In genomic region chr11:46529086-46529905, GRCh38 we compare ENCODE assay signal across 8 cellular contexts.
A peak's percentile ranks its signal among the peaks of the same experiment; 100 is the strongest.
DNase-seq lines count a peak whose midpoint lies in the region; TF ChIP-seq lines count a peak whose summit lies in the region.

No MANE protein-coding gene starts in this region.

- H3K4me1 Mint-ChIP-seq in activated T-helper 1 cell treated with anti-CD3 and anti-CD28 coated beads, Interleukin-12 subunit alpha, Interleukin-12 subunit beta, Interleukin-2, Interleukin-4 antibody, amounts not matched to agents 30 ng/mL and 10 ng/mL and 1 ng/mL, durations not matched to agents 14 hours and 24 hours and 36 hours (ENCODE audit: low read depth): peaks cover 22% of the 10 kb centered on the region

- no peaks in the 10 kb centered on the region for H3K36me3 ChIP-seq in thyroid gland

- no peaks in the 10 kb centered on the region for H3K27me3 Mint-ChIP-seq in activated T-helper 1 cell treated with anti-CD3 and anti-CD28 coated beads, Interleukin-12 subunit alpha, Interleukin-12 subunit beta, Interleukin-2, Interleukin-4 antibody, amounts not matched to agents 30 ng/mL and 10 ng/mL and 1 ng/mL, durations not matched to agents 14 hours and 24 hours and 36 hours (ENCODE audit: insufficient read depth)

- TF ChIP-seq CTCF in HL-60 (IDR thresholded peaks at IDR 0.05; ENCODE audit: insufficient read depth, low read length): peak; percentile 94
- peak; percentile 66 to 94 (median 72) for TF ChIP-seq CTCF in thyroid gland (IDR thresholded peaks at IDR 0.05)

- H3K4me3 ChIP-seq in HL-60 (replicated peaks; ENCODE audit: insufficient read depth, low read length): no peak overlapping the region
- H3K4me3 ChIP-seq in thyroid gland (replicated peaks in 1 of 3): no peak overlapping the region

- H3K27ac Mint-ChIP-seq in activated T-helper 1 cell treated with anti-CD3 and anti-CD28 coated beads, Interleukin-12 subunit alpha, Interleukin-12 subunit beta, Interleukin-2, Interleukin-4 antibody, amounts not matched to agents 30 ng/mL and 10 ng/mL and 1 ng/mL, durations not matched to agents 14 hours and 24 hours and 36 hours: no peak overlapping the region

- intact Hi-C loops in activated T-helper 1 cell treated with anti-CD3 and anti-CD28 coated beads, Interleukin-12 subunit alpha, Interleukin-12 subunit beta, Interleukin-2, Interleukin-4 antibody, amounts not matched to agents 30 ng/mL and 10 ng/mL and 1 ng/mL, durations not matched to agents 14 hours and 24 hours and 36 hours (cut with micrococcal nuclease): loop anchor here (2.0 kb wide), 2 partner anchors 38 to 140 kb away; no protein-coding TSS in a partner anchor
- intact Hi-C loops in thyroid gland (cut with DNase I): loop anchor here (5.0 kb wide), 1 partner anchor 137 kb away; the partner anchor contains the start of gene CHRM4

- H3K4me3 Mint-ChIP-seq in activated T-helper 1 cell treated with anti-CD3 and anti-CD28 coated beads, Interleukin-12 subunit alpha, Interleukin-12 subunit beta, Interleukin-2, Interleukin-4 antibody, amounts not matched to agents 30 ng/mL and 10 ng/mL and 1 ng/mL, durations not matched to agents 14 hours and 24 hours and 36 hours: no peak overlapping the region

- H3K27me3 ChIP-seq in HL-60 (ENCODE audit: insufficient read depth, poor library complexity, severe bottlenecking): no peaks in the 10 kb centered on the region
- no peaks in the 10 kb centered on the region for H3K27me3 ChIP-seq in thyroid gland

- TF ChIP-seq POLR2A in thyroid gland (IDR thresholded peaks at IDR 0.05): no peak

- H3K9me3 ChIP-seq in thyroid gland: no peaks in the 10 kb centered on the region

- WGBS in thyroid gland, 2 donors: 55 to 61% methylated on average over 4 of the region's 4 CpGs

- peaks cover 0 to 14% of the 10 kb centered on the region in 2 donors for H3K4me1 ChIP-seq in thyroid gland

- H3K36me3 Mint-ChIP-seq in activated T-helper 1 cell treated with anti-CD3 and anti-CD28 coated beads, Interleukin-12 subunit alpha, Interleukin-12 subunit beta, Interleukin-2, Interleukin-4 antibody, amounts not matched to agents 30 ng/mL and 10 ng/mL and 1 ng/mL, durations not matched to agents 14 hours and 24 hours and 36 hours (ENCODE audit: low read depth): peaks cover 10% of the 10 kb centered on the region

- H3K27ac ChIP-seq in HL-60 (replicated peaks): no peak overlapping the region
- no peak overlapping the region for H3K27ac ChIP-seq in thyroid gland

- DNase-seq in NCI-H2107 treated with DMSO at 0.1 percent for 48 hours (lab: John Stamatoyannopoulos, UW; ENCODE audit: unreplicated experiment) (peak; percentile 48), NCI-H2107 (lab: John Stamatoyannopoulos, UW) (no peak), HL-60 (ENCODE audit: low read depth in 1 of 2, low spot score in 1 of 2) (peak; percentile 38 to 64), RKO (ENCODE audit: low spot score) (peak; percentile 62), fibroblast of the conjunctiva (ENCODE audit: low read depth) (peak; percentile 43), nucleus accumbens (lab: John Stamatoyannopoulos, UW) (peak in 41 of 56 donors; percentile 12 to 82 (median 34)), thyroid gland (peak; percentile 58 to 59)
- peak; percentile 57 for DNase-seq in activated T-helper 1 cell treated with anti-CD3 and anti-CD28 coated beads, Interleukin-12 subunit alpha, Interleukin-12 subunit beta, Interleukin-2, Interleukin-4 antibody, amounts not matched to agents 30 ng/mL and 10 ng/mL and 1 ng/mL, durations not matched to agents 14 hours and 24 hours and 36 hours (ENCODE audit: low spot score)

- no peaks in the 10 kb centered on the region for H3K9me3 Mint-ChIP-seq in activated T-helper 1 cell treated with anti-CD3 and anti-CD28 coated beads, Interleukin-12 subunit alpha, Interleukin-12 subunit beta, Interleukin-2, Interleukin-4 antibody, amounts not matched to agents 30 ng/mL and 10 ng/mL and 1 ng/mL, durations not matched to agents 14 hours and 24 hours and 36 hours
